In genomic region chr12:106133136-106134087, GRCh38 we compare ENCODE assay signal across 13 cellular contexts. TPM values are rescaled to one million over a fixed set of nuclear protein-coding genes. Genes with fewer than 3 reads are reported as not detected.
A peak's percentile ranks its signal among the peaks of the same experiment; 100 is the strongest.
DNase-seq lines count a peak whose midpoint lies in the region; ATAC-seq and TF ChIP-seq lines count a peak whose summit lies in the region.
"Had no signal": no experiment of that assay in that cellular context is flagged by ENCODE, and none has a peak within 500 bp of the region (broad histone marks: within the 10 kb centered on the region; RNA-seq: fewer than 3 reads in every experiment).

No MANE protein-coding gene starts in this region.

- peak overlapping the region; percentile 18 to 33 for H3K18ac ChIP-seq in mesenchymal stem cell (ENCODE audit: low read depth in 1 of 2, low read length in 2 of 2)

- H3K36me3 ChIP-seq in Caco-2 (ENCODE audit: control insufficient read depth, insufficient read depth, low read length) (no peaks in the 10 kb centered on the region), HUES6 (ENCODE audit: control insufficient read depth, insufficient read depth, low read length) (no peaks in the 10 kb centered on the region; the same call in 1 of the 2 replicates), mesenchymal stem cell (ENCODE audit: control insufficient read depth in 1 of 2, insufficient read depth in 2 of 2, low read depth in 1 of 2, low read length in 2 of 2) (peaks cover 0 to 9% of the 10 kb centered on the region in 2 experiments)
- H3K36me3 ChIP-seq: BLaER1 had no signal

- H2BK120ac ChIP-seq in mesenchymal stem cell (ENCODE audit: low read depth, low read length) = no peak overlapping the region

- peaks cover 9% of the 10 kb centered on the region for H3K79me1 ChIP-seq in mesenchymal stem cell (replicated peaks; ENCODE audit: low read length, poor library complexity, severe bottlenecking)

- no peaks in the 10 kb centered on the region for H3K36me3 Mint-ChIP-seq in Caco-2 (ENCODE audit: insufficient read depth, unreplicated experiment)

- peak overlapping the region; percentile 81 for H3K27ac Mint-ChIP-seq in Caco-2 (ENCODE audit: unreplicated experiment)
- H3K27ac Mint-ChIP-seq: activated naive CD4-positive, alpha-beta T cell treated with anti-CD3 and anti-CD28 coated beads for 36 hours; dendritic cell treated with granulocyte-macrophage colony-stimulating factor and Interleukin-4, amounts not matched to agents 40 ng/mL and 50 ng/mL, for 4 days had no signal

- H3K4me1 Mint-ChIP-seq in Caco-2 (ENCODE audit: low read depth, unreplicated experiment) = peaks cover 61% of the 10 kb centered on the region

- peak overlapping the region; percentile 33 for H3K4me3 Mint-ChIP-seq in Caco-2 (ENCODE audit: unreplicated experiment)
- H3K4me3 Mint-ChIP-seq: activated naive CD4-positive, alpha-beta T cell treated with anti-CD3 and anti-CD28 coated beads for 36 hours; dendritic cell treated with granulocyte-macrophage colony-stimulating factor and Interleukin-4, amounts not matched to agents 40 ng/mL and 50 ng/mL, for 4 days had no signal

- no peak overlapping the region for H2BK5ac ChIP-seq in mesenchymal stem cell (ENCODE audit: low read depth, low read length, poor library complexity, severe bottlenecking)

- peak overlapping the region; percentile 66 for H3K9ac ChIP-seq in HUES6 (ENCODE audit: low read length)
- H3K9ac ChIP-seq in mesenchymal stem cell (ENCODE audit: low read length) = no peak overlapping the region
- H3K9ac ChIP-seq: BLaER1 had no signal

- H3K9me3 ChIP-seq in Caco-2 = no peaks in the 10 kb centered on the region
- H3K9me3 ChIP-seq in HUES6 (ENCODE audit: control insufficient read depth, insufficient read depth, low read depth, low read length) = no peaks in the 10 kb centered on the region
- H3K9me3 ChIP-seq in mesenchymal stem cell (ENCODE audit: control insufficient read depth, low read length) = no peaks in the 10 kb centered on the region
- H3K9me3 ChIP-seq: BLaER1 had no signal

- CTCF ChIA-PET in Caco-2 (lab: Charles Lee) = interaction anchor here (2.0 kb wide), 1 partner anchor 713 kb away, joined by 5 read pairs; no protein-coding TSS in a partner anchor

- no peak overlapping the region for H2AFZ ChIP-seq in mesenchymal stem cell (ENCODE audit: low read depth, low read length)

- no peak for ATAC-seq in GM19395 (IDR thresholded peaks at IDR 0.05; ENCODE audit: unreplicated experiment)

- H3K14ac ChIP-seq in mesenchymal stem cell (ENCODE audit: low read length in 2 of 2) = no peak overlapping the region

- H3K27me3 Mint-ChIP-seq in Caco-2 (ENCODE audit: insufficient read depth, unreplicated experiment) = peaks cover 2% of the 10 kb centered on the region

- no peaks in the 10 kb centered on the region for H3K9me3 Mint-ChIP-seq in Caco-2 (ENCODE audit: unreplicated experiment)
- H3K9me3 Mint-ChIP-seq: activated naive CD4-positive, alpha-beta T cell treated with anti-CD3 and anti-CD28 coated beads for 36 hours; dendritic cell treated with granulocyte-macrophage colony-stimulating factor and Interleukin-4, amounts not matched to agents 40 ng/mL and 50 ng/mL, for 4 days had no signal

- H2BK15ac ChIP-seq in mesenchymal stem cell (ENCODE audit: low read depth, poor library complexity, severe bottlenecking) = no peak overlapping the region

- H3K27me3 ChIP-seq in Caco-2 (replicated peaks; ENCODE audit: control insufficient read depth, insufficient read depth, low read length) (no peaks in the 10 kb centered on the region; the same call in 1 of the 2 replicates), HUES6 (ENCODE audit: control insufficient read depth, insufficient read depth, low read length) (peaks cover 6% of the 10 kb centered on the region; the same call in 1 of the 2 replicates), mesenchymal stem cell (ENCODE audit: control insufficient read depth in 1 of 2, insufficient read depth in 1 of 2, low read length in 2 of 2) (no peaks in the 10 kb centered on the region)

- BruUV-seq in Caco-2 (replicated peaks; lab: Mats Ljungman, UMichigan) = no TSS peak

- peak overlapping the region; percentile 21 for H3K4me2 ChIP-seq in mesenchymal stem cell (ENCODE audit: low read length, poor library complexity, severe bottlenecking)
- H3K4me2 ChIP-seq: BLaER1 had no signal

- 32% methylated on average over 4 of the region's 4 CpGs for WGBS in mesenchymal stem cell

- H3K4ac ChIP-seq in mesenchymal stem cell (ENCODE audit: low read depth in 1 of 2, low read length in 2 of 2) = no peak overlapping the region

- H4K91ac ChIP-seq in mesenchymal stem cell (ENCODE audit: low read length) = peak overlapping the region; percentile 25

- peak overlapping the region; percentile 95 for H2AK5ac ChIP-seq in mesenchymal stem cell (ENCODE audit: low read length, severe bottlenecking)

- no peak overlapping the region for H3K23ac ChIP-seq in mesenchymal stem cell (ENCODE audit: low read length in 2 of 2)

- peak; percentile 53 to 67 for DNase-seq in Caco-2
- DNase-seq in coronary artery (ENCODE audit: low spot score) = no peak
- DNase-seq in mesenchymal stem cell = peak; percentile 47
- DNase-seq in SK-N-DZ (ENCODE audit: low spot score) = no peak
- no peak for DNase-seq in central memory CD4-positive, alpha-beta T cell
- no peak for DNase-seq in NCI-H187 treated with DMSO at 0.1 percent for 48 hours (lab: John Stamatoyannopoulos, UW)
- DNase-seq: activated naive CD4-positive, alpha-beta T cell treated with anti-CD3 and anti-CD28 coated beads for 36 hours; hippocampal formation; NCI-H526 treated with DMSO at 0.1 percent for 48 hours had no signal

- H3K4me3 ChIP-seq in Caco-2 (ENCODE audit: low read depth, low read length) (no peak overlapping the region), HUES6 (ENCODE audit: low read depth, low read length) (peak overlapping the region; percentile 20; the same call in 1 of the 2 replicates), coronary artery (peak overlapping the region; percentile 77), mesenchymal stem cell (ENCODE audit: insufficient read depth in 1 of 2, low read depth in 1 of 2, low read length in 2 of 2) (no peak overlapping the region)
- H3K4me3 ChIP-seq: BLaER1 had no signal

- H2BK12ac ChIP-seq in mesenchymal stem cell (ENCODE audit: low read length in 2 of 2) = no peak overlapping the region

- TF ChIP-seq CTCF in Caco-2 (IDR thresholded peaks at IDR 0.05; ENCODE audit: insufficient read depth in 1 of 2, low read depth in 1 of 2, low read length in 1 of 2, severe bottlenecking in 1 of 2, unreplicated experiment in 1 of 2) = no peak
- TF ChIP-seq CTCF in coronary artery (IDR thresholded peaks at IDR 0.05) = no peak

- peak overlapping the region; percentile 79 for H3K27ac ChIP-seq in HUES6 (ENCODE audit: low read depth, low read length)
- H3K27ac ChIP-seq in coronary artery = peak overlapping the region; percentile 18 to 97
- H3K27ac ChIP-seq in mesenchymal stem cell (ENCODE audit: low read length, poor library complexity, severe bottlenecking) = peak overlapping the region; percentile 43
- H3K27ac ChIP-seq: BLaER1 had no signal

- peaks cover 37% of the 10 kb centered on the region for H3K4me1 ChIP-seq in Caco-2
- H3K4me1 ChIP-seq in HUES6 (ENCODE audit: control insufficient read depth, insufficient read depth, low read length) = peaks cover 79% of the 10 kb centered on the region
- peaks cover 34% of the 10 kb centered on the region for H3K4me1 ChIP-seq in mesenchymal stem cell (ENCODE audit: control insufficient read depth, insufficient read depth, low read depth, low read length)

- no peak overlapping the region for H4K8ac ChIP-seq in mesenchymal stem cell (ENCODE audit: low read length)

- intact Hi-C loops in Caco-2 (cut with micrococcal nuclease; ENCODE audit: unreplicated experiment) = loop anchor here (2.0 to 10.0 kb wide), 3 partner anchors 27 to 269 kb away; no protein-coding TSS in a partner anchor

- POLR2A ChIA-PET in Caco-2 (lab: Charles Lee) = interaction anchor here (0.9 kb wide), 1 partner anchor 24 kb away, joined by 3 read pairs; no protein-coding TSS in a partner anchor

RNA-seq across cellular contexts. Expression of gene NUAK1, which starts 5.3 kb away (rescaled TPM):
- 3.7 and 4.2 TPM in 2 replicates for total RNA-seq in Caco-2 (2022)
- polyA plus RNA-seq in mesenchymal stem cell (2013, experiment 1 of 2) = 8.2 TPM
- 7.9 TPM for polyA plus RNA-seq in mesenchymal stem cell (2013, experiment 2 of 2)
- polyA plus RNA-seq in SK-N-DZ (2014; cell fraction: cytosol; rRNA removed) = 7.1 and 9.0 TPM in 2 replicates
- 2.6 and 2.9 TPM in 2 replicates for polyA plus RNA-seq in SK-N-DZ (2014; cell fraction: nucleus; rRNA removed)
- total RNA-seq: activated naive CD4-positive, alpha-beta T cell treated with anti-CD3 and anti-CD28 coated beads for 36 hours had no signal

Comparison
In these comparisons a context has a peak if more than half of its experiments do, and no peak if none do; other contexts are left out.
1. DNase-seq: peak in Caco-2 (2 of 2) and mesenchymal stem cell (single experiment); none in coronary artery (single experiment), SK-N-DZ (single experiment), central memory CD4-positive, alpha-beta T cell (single experiment) and NCI-H187 treated with DMSO at 0.1 percent for 48 hours (single experiment).
2. H3K4me3 ChIP-seq: peak in HUES6 (single experiment) and coronary artery (single experiment); none in Caco-2 (single experiment) and mesenchymal stem cell (0 of 2).
3. Peak in every context shown above with its lines, with median percentiles within 50 percentile points of each other: H3K27ac ChIP-seq.